ENCODE assay signal across 1 cellular context in genomic region chr1:30184393-30185141, GRCh38.
TF ChIP-seq lines count a peak whose summit lies in the region.

No MANE protein-coding gene starts in this region.

TF ChIP-seq in K562, 482 proteins besides CTCF, POLR2A, EP300 and RAD21 (continued from another document and continues in another):
- TF ChIP-seq RCOR1 (IDR thresholded peaks at IDR 0.05; ENCODE audit: borderline replicate concordance in 1 of 2, low read depth in 2 of 2, low read length in 2 of 2) (peak in 1 of 2 experiments; percentile 91; a peak in 3 of 4 replicates), SMARCB1 (IDR thresholded peaks at IDR 0.05; ENCODE audit: insufficient read length, low read depth) (no peak), NFATC3 (IDR thresholded peaks at IDR 0.05) (peak; percentile 89), SMARCA5 (IDR thresholded peaks at IDR 0.05) (peak; percentile 87), SP1 (CRISPR knock-in tag; IDR thresholded peaks at IDR 0.05) (0 out of 2 replicates have a peak, but pooled peaks have one; percentile 32), POLR2AphosphoS2 (IDR thresholded peaks at IDR 0.05; ENCODE audit: low read length) (no peak), DPF2 (IDR thresholded peaks at IDR 0.05) (peak; percentile 100), ZFP36 (IDR thresholded peaks at IDR 0.05; ENCODE audit: low read depth, low read length, partially characterized antibody) (no peak), HMGN3 (IDR thresholded peaks at IDR 0.05; ENCODE audit: borderline replicate concordance, extremely low read depth, insufficient read length, low read depth, low read length) (no peak), ZNF239 (CRISPR knock-in tag; IDR thresholded peaks at IDR 0.05) (no peak), CBX2 (IDR thresholded peaks at IDR 0.05; ENCODE audit: insufficient read depth, low read length, poor library complexity, severe bottlenecking) (no peak), DNMT1 (IDR thresholded peaks at IDR 0.05) (peak; percentile 98), ZEB2 (IDR thresholded peaks at IDR 0.05) (peak; percentile 84), ZKSCAN1 (IDR thresholded peaks at IDR 0.05; ENCODE audit: low read depth, low read length) (no peak), CEBPB (tag; IDR thresholded peaks at IDR 0.05) (0 out of 2 replicates have a peak, but pooled peaks have one; percentile 31), ZNF518B (CRISPR knock-in tag; IDR thresholded peaks at IDR 0.05) (no peak), MEF2D (tag; conservative IDR thresholded peaks at IDR 0.05; ENCODE audit: low read depth) (peak; percentile 69), NCOA2 (IDR thresholded peaks at IDR 0.05; ENCODE audit: partially characterized antibody in 2 of 2) (peak in 1 of 2 experiments; percentile 63), FOXP1 (CRISPR knock-in tag; IDR thresholded peaks at IDR 0.05) (no peak), PHB2 (IDR thresholded peaks at IDR 0.05; ENCODE audit: low read depth) (peak; percentile 87), MECOM (CRISPR knock-in tag; IDR thresholded peaks at IDR 0.05) (peak; percentile 61; the same call in 1 of the 2 replicates), DIDO1 (tag; IDR thresholded peaks at IDR 0.05; ENCODE audit: low read depth) (peak; percentile 56; the same call in 1 of the 2 replicates), ZNF431 (CRISPR knock-in tag; IDR thresholded peaks at IDR 0.05) (no peak), MEF2A (IDR thresholded peaks at IDR 0.05; ENCODE audit: control insufficient read depth, low read depth, low read length) (no peak), ZBTB40 (IDR thresholded peaks at IDR 0.05) (peak; percentile 54; the same call in 1 of the 2 replicates), ZBTB40 (CRISPR knock-in tag; IDR thresholded peaks at IDR 0.05) (no peak), SMAD4 (CRISPR knock-in tag; conservative IDR thresholded peaks at IDR 0.05) (peak; percentile 79), PBX2 (CRISPR knock-in tag; IDR thresholded peaks at IDR 0.05; ENCODE audit: low read depth) (no peak), PBX2 (tag; conservative IDR thresholded peaks at IDR 0.05; ENCODE audit: low read depth) (peak; percentile 84), ZNF644 (tag; IDR thresholded peaks at IDR 0.05; ENCODE audit: low read depth) (0 out of 2 replicates have a peak, but pooled peaks have one; percentile 69), JUND (IDR thresholded peaks at IDR 0.05; ENCODE audit: borderline replicate concordance, low read depth, low read length) (peak; percentile 81), JUND (tag; IDR thresholded peaks at IDR 0.05; ENCODE audit: borderline replicate concordance, low read depth, low read length) (peak; percentile 48; the same call in 1 of the 3 replicates), HDGF (IDR thresholded peaks at IDR 0.05) (peak; percentile 87; the same call in 1 of the 2 replicates), THRB (CRISPR knock-in tag; conservative IDR thresholded peaks at IDR 0.05) (peak; percentile 94), PKNOX1 (IDR thresholded peaks at IDR 0.05) (peak; percentile 67), SREBF1 (IDR thresholded peaks at IDR 0.05; ENCODE audit: borderline replicate concordance, low read depth, low read length) (no peak), ARHGAP35 (IDR thresholded peaks at IDR 0.05; ENCODE audit: partially characterized antibody) (peak; percentile 91)
